In genomic region chrX:151789179-151789800, GRCh38 we compare ENCODE assay signal across 12 cellular contexts. TPM values are rescaled to one million over a fixed set of nuclear protein-coding genes. Genes with fewer than 3 reads are reported as not detected.
DNase-seq lines count a peak whose midpoint lies in the region; ATAC-seq, FAIRE-seq and TF ChIP-seq lines count a peak whose summit lies in the region.
"Had no signal": no experiment of that assay in that cellular context is flagged by ENCODE, and none has a peak within 500 bp of the region (broad histone marks: within the 10 kb centered on the region; RNA-seq: fewer than 3 reads in every experiment).

No MANE protein-coding gene starts in this region.

- H3K9ac ChIP-seq in kidney (ENCODE audit: low read length in 2 of 2) = no peak overlapping the region
- H3K9ac ChIP-seq: KMS-11 had no signal

- ATAC-seq in HG02759 (IDR thresholded peaks at IDR 0.05; ENCODE audit: unreplicated experiment) = no peak

- H3K36me3 ChIP-seq in ascending aorta (no peaks in the 10 kb centered on the region), left ventricle myocardium inferior (no peaks in the 10 kb centered on the region), transverse colon (no peaks in the 10 kb centered on the region), kidney (ENCODE audit: control insufficient read depth in 1 of 2, insufficient read depth in 2 of 2, low read length in 2 of 2) (no peaks in the 10 kb centered on the region), esophagus squamous epithelium (no peaks in the 10 kb centered on the region)

- DNase-seq in HFF-Myc (ENCODE audit: extremely low read depth, low read depth) = peak; percentile 24
- peak in 1 of 2 donors; percentile 82 for DNase-seq in ascending aorta (ENCODE audit: low spot score in 2 of 2)
- peak; percentile 40 for DNase-seq in left ventricle myocardium inferior
- peak; percentile 18 for DNase-seq in transverse colon
- DNase-seq in kidney = no peak
- no peak for DNase-seq in esophagus squamous epithelium (lab: John Stamatoyannopoulos, UW)
- DNase-seq in head of caudate nucleus = no peak
- DNase-seq: nephron progenitor cell had no signal

- intact Hi-C loops in ascending aorta (cut with DNase I) (no loop called here), left ventricle myocardium inferior (cut with micrococcal nuclease) (no loop called here), transverse colon (cut with DNase I; ENCODE audit: low total_unique reads) (no loop called here), kidney (cut with DNase I) (no loop called here), esophagus squamous epithelium (cut with DNase I) (no loop called here), head of caudate nucleus (cut with DNase I) (no loop called here)

- peak overlapping the region; percentile 45 to 73 for H3K27ac ChIP-seq in ascending aorta
- H3K27ac ChIP-seq in left ventricle myocardium inferior (replicated peaks) = no peak overlapping the region
- H3K27ac ChIP-seq in transverse colon = no peak overlapping the region
- H3K27ac ChIP-seq in kidney (ENCODE audit: low read depth in 2 of 2, low read length in 2 of 2) = no peak overlapping the region
- peak overlapping the region in 2 of 4 donors; percentile 13 to 17 for H3K27ac ChIP-seq in esophagus squamous epithelium
- H3K27ac ChIP-seq: KMS-11 had no signal

- no peak overlapping the region for H3K4me3 ChIP-seq in HFF-Myc (replicated peaks; ENCODE audit: low read depth, low read length)
- H3K4me3 ChIP-seq in ascending aorta = no peak overlapping the region
- H3K4me3 ChIP-seq in left ventricle myocardium inferior = no peak overlapping the region
- H3K4me3 ChIP-seq in transverse colon = no peak overlapping the region
- H3K4me3 ChIP-seq in kidney (ENCODE audit: low read length in 2 of 2) = no peak overlapping the region
- no peak overlapping the region for H3K4me3 ChIP-seq in esophagus squamous epithelium

- no peak for TF ChIP-seq POLR2A in transverse colon (IDR thresholded peaks at IDR 0.05)
- TF ChIP-seq POLR2A in esophagus squamous epithelium (IDR thresholded peaks at IDR 0.05) = no peak

- WGBS in transverse colon (ENCODE audit: low coverage in 1 of 2), 2 donors = 74% methylated on average over 5 of the region's 6 CpGs; no CpG with 5 or more reads in 1 of the 2 donors
- whole genome bisulfite sequencing in esophagus squamous epithelium, 2 donors = 67 to 72% methylated on average over 1 to 3 of the region's 6 CpGs

- H3K9me3 ChIP-seq in ascending aorta (no peaks in the 10 kb centered on the region), left ventricle myocardium inferior (replicated peaks) (no peaks in the 10 kb centered on the region), transverse colon (no peaks in the 10 kb centered on the region), kidney (ENCODE audit: control insufficient read depth in 1 of 2, low read length in 2 of 2) (no peaks in the 10 kb centered on the region), esophagus squamous epithelium (no peaks in the 10 kb centered on the region)

- no peaks in the 10 kb centered on the region for H3K27me3 ChIP-seq in ascending aorta
- no peaks in the 10 kb centered on the region for H3K27me3 ChIP-seq in left ventricle myocardium inferior (ENCODE audit: low read depth)
- H3K27me3 ChIP-seq in transverse colon = no peaks in the 10 kb centered on the region
- H3K27me3 ChIP-seq in esophagus squamous epithelium = no peaks in the 10 kb centered on the region

- H3K4me1 ChIP-seq in ascending aorta (peaks cover 2 to 6% of the 10 kb centered on the region in 2 donors), left ventricle myocardium inferior (no peaks in the 10 kb centered on the region), transverse colon (no peaks in the 10 kb centered on the region), kidney (ENCODE audit: control insufficient read depth in 1 of 2, insufficient read depth in 1 of 2, low read depth in 1 of 2, low read length in 2 of 2) (no peaks in the 10 kb centered on the region), esophagus squamous epithelium (peaks cover 0 to 28% (median 5%) of the 10 kb centered on the region in 3 donors)

- no peak for TF ChIP-seq EP300 in transverse colon (IDR thresholded peaks at IDR 0.05; ENCODE audit: low read depth)

- FAIRE-seq in kidney (lab: Jason Lieb, UNC) = no peak

- no peak for TF ChIP-seq CTCF in HFF-Myc (IDR thresholded peaks at IDR 0.05; ENCODE audit: low read depth, low read length, missing control alignments)
- no peak for TF ChIP-seq CTCF in ascending aorta (IDR thresholded peaks at IDR 0.05)
- no peak for TF ChIP-seq CTCF in left ventricle myocardium inferior (IDR thresholded peaks at IDR 0.05; ENCODE audit: borderline replicate concordance)
- no peak for TF ChIP-seq CTCF in transverse colon (IDR thresholded peaks at IDR 0.05)
- no peak for TF ChIP-seq CTCF in kidney (IDR thresholded peaks at IDR 0.05; ENCODE audit: borderline replicate concordance, extremely low read depth, insufficient read depth)
- no peak for TF ChIP-seq CTCF in esophagus squamous epithelium (IDR thresholded peaks at IDR 0.05)

- in situ Hi-C loops in transverse colon (cut with MboI; ENCODE audit: low pct_ligation_motif_present in 1 of 4, low pct_unique_long_range_greater_than_20kb in 1 of 4, low sequenced_read_pairs in 3 of 4) = no loop called here

RNA-seq across cellular contexts. Expression of gene CNGA2, which starts 54.7 kb away (rescaled TPM):
- total RNA-seq in ascending aorta = not detected
- not detected for total RNA-seq in left ventricle myocardium inferior
- total RNA-seq in transverse colon = not detected
- not detected for total RNA-seq in kidney
- polyA plus RNA-seq in kidney (ENCODE audit: insufficient read depth, low read depth, low replicate concordance) = not detected
- total RNA-seq in esophagus squamous epithelium = not detected
- total RNA-seq: G401; T-helper 1 cell treated with Interleukin-12 subunit alpha and Interleukin-12 subunit beta and Interleukin-4 antibody, amounts not matched to agents 30 ng/mL and 1 ng/mL, for 36 hours had no signal

Comparison
In these comparisons a context has a peak if more than half of its experiments do, and no peak if none do; other contexts are left out.
1. DNase-seq: peak in HFF-Myc (single experiment), left ventricle myocardium inferior (single experiment) and transverse colon (single experiment); none in kidney (single experiment), esophagus squamous epithelium (single experiment) and head of caudate nucleus (0 of 42).
2. H3K27ac ChIP-seq: peak in ascending aorta (2 of 2); none in left ventricle myocardium inferior (single experiment), transverse colon (0 of 4) and kidney (0 of 2).